Comparison of ENCODE assay signal across 9 cellular contexts in genomic region chr4:99471896-99472295, GRCh38. TPM values are rescaled to one million over a fixed set of nuclear protein-coding genes. Genes with fewer than 3 reads are reported as not detected.
"Had no signal": no experiment of that assay in that cellular context is flagged by ENCODE, and none has a peak within 500 bp of the region (broad histone marks: within the 10 kb centered on the region; RNA-seq: fewer than 3 reads in every experiment).

No MANE protein-coding gene starts in this region.

- H3K9ac ChIP-seq: GM23248 had no signal

- FAIRE-seq: H54, HTR-8/SVneo had no signal

- H3K27ac ChIP-seq: GM23248 had no signal

- DNase-seq: GM23248, GOT3, H9, HCEC 1CT, KBM-7 had no signal

- H3K4me3 ChIP-seq: GM23248 had no signal

- H2AFZ ChIP-seq: GM23248 had no signal

RNA-seq across cellular contexts. Expression of gene ADH7, which starts 36.8 kb away (rescaled TPM):
- total RNA-seq: GM23248, H9, HT-29 had no signal
- polyA plus RNA-seq: GM23248, IgD-negative memory B cell had no signal

RNA-seq across cellular contexts. Expression of gene C4orf17, which starts 38.9 kb away (rescaled TPM):
- total RNA-seq: GM23248, H9, HT-29 had no signal
- polyA plus RNA-seq: GM23248, IgD-negative memory B cell had no signal
